10 cellular contexts compared by ENCODE assay signal in genomic region chr5:147481857-147482256, GRCh38. TPM values are rescaled to one million over a fixed set of nuclear protein-coding genes. Genes with fewer than 3 reads are reported as not detected.
DNase-seq lines count a peak whose midpoint lies in the region; ATAC-seq, FAIRE-seq and TF ChIP-seq lines count a peak whose summit lies in the region.
"Had no signal": no experiment of that assay in that cellular context is flagged by ENCODE, and none has a peak within 500 bp of the region (broad histone marks: within the 10 kb centered on the region; RNA-seq: fewer than 3 reads in every experiment).

No MANE protein-coding gene starts in this region.

- H3K27me3 ChIP-seq in WERI-Rb-1 (ENCODE audit: insufficient read depth, low read depth, severe bottlenecking) = no peaks in the 10 kb centered on the region
- H3K27me3 ChIP-seq: right lobe of liver had no signal

- H3K4me3 Mint-ChIP-seq in activated naive CD4-positive, alpha-beta T cell treated with anti-CD3 and anti-CD28 coated beads for 36 hours = no peak overlapping the region
- H3K4me3 Mint-ChIP-seq: central memory CD8-positive, alpha-beta T cell had no signal

- no peaks in the 10 kb centered on the region for H3K36me3 Mint-ChIP-seq in activated naive CD4-positive, alpha-beta T cell treated with anti-CD3 and anti-CD28 coated beads for 36 hours (ENCODE audit: low read depth)

- CTCF ChIA-PET in activated naive CD4-positive, alpha-beta T cell treated with anti-CD3 and anti-CD28 coated beads for 36 hours (lab: Charles Lee) = interaction anchor here (1.1 kb wide), 1 partner anchor 27 kb away, joined by 3 read pairs; no protein-coding TSS in a partner anchor

- peaks cover 2% of the 10 kb centered on the region for H3K9me3 ChIP-seq in WERI-Rb-1 (ENCODE audit: severe bottlenecking)
- H3K9me3 ChIP-seq: right lobe of liver had no signal

- peaks cover 2% of the 10 kb centered on the region for H3K9me3 Mint-ChIP-seq in activated naive CD4-positive, alpha-beta T cell treated with anti-CD3 and anti-CD28 coated beads for 36 hours

- FAIRE-seq in GM19239 (lab: Jason Lieb, UNC) = no peak

- intact Hi-C loops in activated naive CD4-positive, alpha-beta T cell treated with anti-CD3 and anti-CD28 coated beads for 36 hours (cut with micrococcal nuclease) = no loop called here

- H3K27ac Mint-ChIP-seq in activated naive CD4-positive, alpha-beta T cell treated with anti-CD3 and anti-CD28 coated beads for 36 hours = no peak overlapping the region

- no peaks in the 10 kb centered on the region for H3K4me1 Mint-ChIP-seq in activated naive CD4-positive, alpha-beta T cell treated with anti-CD3 and anti-CD28 coated beads for 36 hours (ENCODE audit: low read depth)
- H3K4me1 Mint-ChIP-seq: central memory CD8-positive, alpha-beta T cell had no signal

- peaks cover 10% of the 10 kb centered on the region for H3K27me3 Mint-ChIP-seq in activated naive CD4-positive, alpha-beta T cell treated with anti-CD3 and anti-CD28 coated beads for 36 hours (ENCODE audit: low read depth)

- H3K27ac ChIP-seq in WERI-Rb-1 = peak overlapping the region; percentile 88

- no peak for DNase-seq in WERI-Rb-1
- DNase-seq in myocyte (ENCODE audit: low read depth) = peak; percentile 46
- DNase-seq in activated naive CD4-positive, alpha-beta T cell treated with anti-CD3 and anti-CD28 coated beads for 36 hours = no peak
- DNase-seq in HuH-7.5 (ENCODE audit: low spot score) = no peak
- no peak for DNase-seq in left lobe of liver (ENCODE audit: low spot score)
- no peak for DNase-seq in GM19239 (ENCODE audit: insufficient read length, low spot score)
- DNase-seq: right lobe of liver had no signal

- no peak overlapping the region for H3K4me3 ChIP-seq in WERI-Rb-1 (ENCODE audit: low read depth, low read length)
- H3K4me3 ChIP-seq: right lobe of liver had no signal

- TF ChIP-seq CTCF in WERI-Rb-1 (IDR thresholded peaks at IDR 0.05; ENCODE audit: low read depth, low read length) = no peak

- H3K36me3 ChIP-seq in WERI-Rb-1 = peaks cover 4% of the 10 kb centered on the region
- H3K36me3 ChIP-seq: right lobe of liver had no signal

- ATAC-seq in GM18502 (IDR thresholded peaks at IDR 0.05; ENCODE audit: poor library complexity, unreplicated experiment) = peak; percentile 85
- peak; percentile 70 for ATAC-seq in HG02759 (IDR thresholded peaks at IDR 0.05; ENCODE audit: unreplicated experiment)
- no peak for ATAC-seq in left lobe of liver

RNA-seq across cellular contexts. Expression of gene DPYSL3, which starts 28.0 kb away (rescaled TPM):
- 16.4 and 21.0 TPM in 2 replicates for total RNA-seq in myocyte
- polyA plus RNA-seq in myocyte (2012) = 48.8 TPM
- under 1 TPM; 0.05 to 0.12 TPM for total RNA-seq in activated naive CD4-positive, alpha-beta T cell treated with anti-CD3 and anti-CD28 coated beads for 36 hours
- total RNA-seq in left lobe of liver = 1.6 TPM
